19 cellular contexts compared by ENCODE assay signal in the genomic region with DNA sequence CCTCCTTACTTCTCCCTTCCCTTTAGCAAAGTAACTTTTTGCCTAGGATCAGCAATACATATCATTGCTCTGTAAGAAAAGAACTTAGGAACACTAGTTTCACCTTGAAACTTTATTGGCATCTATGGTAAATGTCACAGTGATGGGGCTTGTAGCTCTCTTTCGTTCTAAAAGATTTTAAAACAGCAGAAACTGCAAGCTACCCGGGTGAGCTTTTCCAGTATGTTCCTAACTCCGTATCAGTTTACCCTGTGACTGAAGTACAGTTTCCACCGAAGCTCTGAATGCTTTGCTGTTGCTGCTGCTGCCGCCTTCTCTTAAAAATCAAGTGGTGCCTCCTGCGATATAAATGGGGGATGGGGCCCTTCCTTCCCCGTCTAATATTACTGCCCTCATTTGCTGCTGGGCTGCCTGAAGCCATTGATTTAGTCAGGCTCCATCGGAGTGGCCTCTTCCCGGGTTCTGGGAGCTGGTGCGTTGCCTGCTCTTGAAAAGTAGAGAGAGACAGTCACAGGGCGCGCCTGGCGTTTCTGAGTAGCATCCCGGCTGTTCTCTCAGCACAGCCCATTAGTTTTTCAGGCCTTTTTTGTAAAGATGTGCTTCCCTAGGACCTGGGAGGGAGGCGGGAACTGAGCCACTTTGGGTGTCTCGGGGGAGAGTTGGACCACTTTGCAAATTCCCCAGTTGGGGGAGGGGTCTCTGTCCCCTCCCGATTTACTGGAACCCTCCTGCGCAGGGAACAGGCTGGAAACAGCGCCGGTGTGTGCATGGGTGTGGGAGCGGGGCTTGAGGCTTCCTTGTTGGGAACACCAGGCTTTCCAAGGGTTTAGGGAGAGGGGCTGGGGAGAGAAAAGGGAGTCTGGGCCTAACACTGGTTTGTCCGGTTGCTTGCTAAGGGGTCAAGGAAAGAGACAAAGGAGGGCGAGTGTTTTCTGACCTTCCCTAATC. TPM values are rescaled to one million over a fixed set of nuclear protein-coding genes. Genes with fewer than 3 reads are reported as not detected.
DNase-seq lines count a peak whose midpoint lies in the region; ATAC-seq and TF ChIP-seq lines count a peak whose summit lies in the region.
"Had no signal": no experiment of that assay in that cellular context is flagged by ENCODE, and none has a peak within 500 bp of the region (broad histone marks: within the 10 kb centered on the region; RNA-seq: fewer than 3 reads in every experiment).

No MANE protein-coding gene starts in this region.

- no peak for TF ChIP-seq EP300 in upper lobe of left lung (IDR thresholded peaks at IDR 0.05)

- TF ChIP-seq CTCF in endodermal cell (conservative IDR thresholded peaks at IDR 0.05) (no peak), upper lobe of left lung (IDR thresholded peaks at IDR 0.05) (no peak), foreskin fibroblast (IDR thresholded peaks at IDR 0.05; ENCODE audit: low read depth, low read length) (no peak)

- WGBS in HUES64 = 1% methylated on average over 23 of the region's 23 CpGs
- WGBS in endodermal cell (ENCODE audit: insufficient coverage in 1 of 2, insufficient read length in 1 of 2), 2 experiments = 1 to 3% methylated on average over 21 to 23 of the region's 23 CpGs
- WGBS in upper lobe of left lung, 2 donors = 10 to 14% methylated on average over 18 to 23 of the region's 23 CpGs

- ATAC-seq in upper lobe of left lung (ENCODE audit: low FRiP score in 2 of 2) (no peak), left lobe of liver (no peak)
- ATAC-seq: activated CD8-positive, alpha-beta T cell treated with anti-CD3 and anti-CD28 coated beads for 36 hours; foreskin keratinocyte; pancreas had no signal

- H3K27ac ChIP-seq in HUES64 (ENCODE audit: low read depth, low read length) (no peak overlapping the region), endodermal cell (ENCODE audit: low read depth, low read length) (no peak overlapping the region), muscle layer of colon (ENCODE audit: low read depth, low read length) (peak overlapping the region; percentile 32), upper lobe of left lung (peak overlapping the region; percentile 53 to 88 (median 77))
- H3K27ac ChIP-seq: foreskin keratinocyte, HL-60, pancreas, PC-9 had no signal

- H3K4me3 Mint-ChIP-seq in endodermal cell = peak overlapping the region; percentile 45
- H3K4me3 Mint-ChIP-seq: activated CD8-positive, alpha-beta T cell treated with anti-CD3 and anti-CD28 coated beads for 36 hours; activated T-helper 1 cell treated with anti-CD3 and anti-CD28 coated beads, Interleukin-12 subunit alpha, Interleukin-12 subunit beta, Interleukin-2, Interleukin-4 antibody, amounts not matched to agents 30 ng/mL and 10 ng/mL and 1 ng/mL, durations not matched to agents 14 hours and 24 hours and 36 hours; central memory CD8-positive, alpha-beta T cell; stimulated activated naive CD8-positive, alpha-beta T cell treated with anti-CD3 and anti-CD28 coated beads, Interleukin-15, Interleukin-2, amounts not matched to agents 100 ng/mL and 50 ng/mL, for 24 hours had no signal

- no peak overlapping the region for H3K27ac Mint-ChIP-seq in endodermal cell
- H3K27ac Mint-ChIP-seq: activated CD8-positive, alpha-beta T cell treated with anti-CD3 and anti-CD28 coated beads for 36 hours; stimulated activated naive CD8-positive, alpha-beta T cell treated with anti-CD3 and anti-CD28 coated beads, Interleukin-15, Interleukin-2, amounts not matched to agents 100 ng/mL and 50 ng/mL, for 24 hours had no signal

- DNase-seq in endodermal cell = peak; percentile 76
- DNase-seq in upper lobe of left lung = peak in 1 of 2 donors; percentile 1
- DNase-seq in left lobe of liver (ENCODE audit: low spot score) = no peak
- DNase-seq in NCI-H1694 treated with DMSO at 0.1 percent for 48 hours (lab: John Stamatoyannopoulos, UW) = no peak
- DNase-seq in foreskin fibroblast = no peak
- DNase-seq: activated CD8-positive, alpha-beta T cell treated with anti-CD3 and anti-CD28 coated beads for 36 hours; DMS 273 treated with DMSO at 0.1 percent for 48 hours; foreskin keratinocyte; Karpas-422; NCI-H1105 treated with DMSO at 0.1 percent for 48 hours; NCI-H510A; pancreas; PC-9 had no signal

- H3K4me1 Mint-ChIP-seq in endodermal cell = peaks cover 28% of the 10 kb centered on the region

- no peak for TF ChIP-seq POLR2A in upper lobe of left lung (IDR thresholded peaks at IDR 0.05)

- no peaks in the 10 kb centered on the region for H3K36me3 Mint-ChIP-seq in endodermal cell (ENCODE audit: low read depth)

- peak overlapping the region; percentile 49 for H3K4me3 ChIP-seq in HUES64 (ENCODE audit: low read length)
- H3K4me3 ChIP-seq in endodermal cell (ENCODE audit: low read length) = peak overlapping the region; percentile 65
- H3K4me3 ChIP-seq in muscle layer of colon (ENCODE audit: low read depth in 1 of 2, low read length in 2 of 2) = peak overlapping the region in 1 of 2 donors; percentile 1
- H3K4me3 ChIP-seq in upper lobe of left lung = peak overlapping the region in 2 of 4 donors; percentile 41 to 58
- H3K4me3 ChIP-seq in foreskin fibroblast (ENCODE audit: low read depth in 1 of 2, low read length in 2 of 2) = no peak overlapping the region
- H3K4me3 ChIP-seq: pancreas, PC-9 had no signal

- H3K36me3 ChIP-seq in HUES64 (ENCODE audit: insufficient read depth, low read length) = no peaks in the 10 kb centered on the region
- H3K36me3 ChIP-seq in endodermal cell (ENCODE audit: control insufficient read depth, insufficient read depth, low read length) = no peaks in the 10 kb centered on the region
- H3K36me3 ChIP-seq in muscle layer of colon (ENCODE audit: insufficient read depth, low read length) = no peaks in the 10 kb centered on the region
- no peaks in the 10 kb centered on the region for H3K36me3 ChIP-seq in upper lobe of left lung
- H3K36me3 ChIP-seq: pancreas had no signal

- H3K9me3 ChIP-seq in HUES64 (ENCODE audit: insufficient read depth, low read depth, low read length) = no peaks in the 10 kb centered on the region
- no peaks in the 10 kb centered on the region for H3K9me3 ChIP-seq in endodermal cell (ENCODE audit: control insufficient read depth, low read length)
- H3K9me3 ChIP-seq in muscle layer of colon (ENCODE audit: low read length) = no peaks in the 10 kb centered on the region
- H3K9me3 ChIP-seq in upper lobe of left lung = no peaks in the 10 kb centered on the region
- H3K9me3 ChIP-seq: pancreas had no signal

- H3K9me3 Mint-ChIP-seq in endodermal cell = no peaks in the 10 kb centered on the region
- H3K9me3 Mint-ChIP-seq: activated CD8-positive, alpha-beta T cell treated with anti-CD3 and anti-CD28 coated beads for 36 hours; activated T-helper 1 cell treated with anti-CD3 and anti-CD28 coated beads, Interleukin-12 subunit alpha, Interleukin-12 subunit beta, Interleukin-2, Interleukin-4 antibody, amounts not matched to agents 30 ng/mL and 10 ng/mL and 1 ng/mL, durations not matched to agents 14 hours and 24 hours and 36 hours; central memory CD8-positive, alpha-beta T cell; stimulated activated naive CD8-positive, alpha-beta T cell treated with anti-CD3 and anti-CD28 coated beads, Interleukin-15, Interleukin-2, amounts not matched to agents 100 ng/mL and 50 ng/mL, for 24 hours had no signal

- H3K27me3 Mint-ChIP-seq in endodermal cell (ENCODE audit: insufficient read depth) = peaks cover 94% of the 10 kb centered on the region

- H3K27me3 ChIP-seq in HUES64 (ENCODE audit: insufficient read depth, low read length) = peaks cover 100% of the 10 kb centered on the region
- H3K27me3 ChIP-seq in endodermal cell (ENCODE audit: control insufficient read depth, insufficient read depth, low read length, poor library complexity, severe bottlenecking) = peaks cover 99% of the 10 kb centered on the region
- peaks cover 10 to 22% of the 10 kb centered on the region in 2 donors for H3K27me3 ChIP-seq in muscle layer of colon (ENCODE audit: control insufficient read depth in 1 of 2, insufficient read depth in 2 of 2, low read length in 2 of 2)
- H3K27me3 ChIP-seq in upper lobe of left lung = peaks cover 0 to 56% (median 34%) of the 10 kb centered on the region in 4 donors

- H3K9ac ChIP-seq in HUES64 (ENCODE audit: low read depth, low read length) = no peak overlapping the region
- no peak overlapping the region for H3K9ac ChIP-seq in endodermal cell (ENCODE audit: extremely low read depth, low read length, poor library complexity, severe bottlenecking)
- H3K9ac ChIP-seq in muscle layer of colon (ENCODE audit: low read length) = no peak overlapping the region

- H3K4me1 ChIP-seq in HUES64 (ENCODE audit: insufficient read depth, low read length) = peaks cover 24% of the 10 kb centered on the region
- peaks cover 4% of the 10 kb centered on the region for H3K4me1 ChIP-seq in endodermal cell (ENCODE audit: control insufficient read depth, insufficient read depth, low read length)
- peaks cover 10% of the 10 kb centered on the region for H3K4me1 ChIP-seq in muscle layer of colon (ENCODE audit: insufficient read depth, low read length)
- H3K4me1 ChIP-seq in upper lobe of left lung = peaks cover 20 to 41% (median 21%) of the 10 kb centered on the region in 4 donors
- H3K4me1 ChIP-seq: foreskin keratinocyte had no signal

RNA-seq across cellular contexts. Expression of gene PRDM6, which starts 4.5 kb away (rescaled TPM):
- 0.35 TPM for polyA plus RNA-seq in HUES64 (2013, experiment 1 of 2)
- not detected for polyA plus RNA-seq in HUES64 (2013, experiment 2 of 2)
- under 1 TPM; 0.13 to 0.66 TPM for total RNA-seq in endodermal cell
- 0.43 TPM for polyA plus RNA-seq in endodermal cell (2013, experiment 1 of 2)
- 0.33 TPM for polyA plus RNA-seq in endodermal cell (2013, experiment 2 of 2)
- 10 to 100 TPM in 1 of 6 donors, 1 to 10 TPM in 5; 2.8 to 12.8 (median 3.6) TPM for total RNA-seq in upper lobe of left lung
- 0.35 TPM for total RNA-seq in left lobe of liver
- total RNA-seq: activated CD8-positive, alpha-beta T cell treated with anti-CD3 and anti-CD28 coated beads for 36 hours; activated T-helper 1 cell treated with anti-CD3 and anti-CD28 coated beads, Interleukin-12 subunit alpha, Interleukin-12 subunit beta, Interleukin-2, Interleukin-4 antibody, amounts not matched to agents 30 ng/mL and 10 ng/mL and 1 ng/mL, durations not matched to agents 14 hours and 24 hours and 36 hours had no signal

RNA-seq across cellular contexts. Expression of gene PPIC, which starts 57.0 kb away (rescaled TPM):
- polyA plus RNA-seq in HUES64 (2013, experiment 1 of 2) = 4.6 TPM
- 4.2 TPM for polyA plus RNA-seq in HUES64 (2013, experiment 2 of 2)
- 10 to 100 TPM; 25.7 to 36.4 TPM for total RNA-seq in endodermal cell
- polyA plus RNA-seq in endodermal cell (2013, experiment 1 of 2) = 7.3 TPM
- 8.8 TPM for polyA plus RNA-seq in endodermal cell (2013, experiment 2 of 2)
- total RNA-seq in upper lobe of left lung = 10 to 100 TPM in 5 of 6 donors, 1 to 10 TPM in 1; 8.4 to 46.1 (median 29.2) TPM
- total RNA-seq in left lobe of liver = 18.6 TPM
- total RNA-seq: activated CD8-positive, alpha-beta T cell treated with anti-CD3 and anti-CD28 coated beads for 36 hours; activated T-helper 1 cell treated with anti-CD3 and anti-CD28 coated beads, Interleukin-12 subunit alpha, Interleukin-12 subunit beta, Interleukin-2, Interleukin-4 antibody, amounts not matched to agents 30 ng/mL and 10 ng/mL and 1 ng/mL, durations not matched to agents 14 hours and 24 hours and 36 hours had no signal

Comparison
In these comparisons a context has a peak if more than half of its experiments do, and no peak if none do; other contexts are left out.
1. H3K27ac ChIP-seq: peak in muscle layer of colon (single experiment) and upper lobe of left lung (4 of 4); none in HUES64 (single experiment) and endodermal cell (single experiment).
2. H3K4me3 ChIP-seq: peak in HUES64 (single experiment) and endodermal cell (single experiment); none in foreskin fibroblast (0 of 2).